9 cellular contexts compared by ENCODE assay signal in the genomic region with DNA sequence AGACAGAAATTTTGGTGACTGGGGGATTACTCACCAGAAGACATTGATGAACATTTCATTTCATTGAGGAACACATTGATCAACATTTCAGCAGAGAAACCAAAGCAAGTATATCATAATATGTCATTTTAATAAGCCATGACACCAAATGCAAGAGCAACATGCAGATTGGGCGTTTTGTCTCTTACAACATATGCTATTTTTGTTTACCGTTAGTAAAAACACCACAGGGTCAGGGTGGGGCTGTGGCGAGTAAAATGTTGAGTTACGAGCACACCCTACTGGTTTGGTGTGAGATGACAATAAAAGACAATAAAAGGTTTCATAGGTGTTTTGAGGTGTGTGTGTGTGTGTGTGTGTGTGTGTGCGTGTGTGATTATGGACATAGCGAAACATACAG.
DNase-seq lines count a peak whose midpoint lies in the region; ATAC-seq and TF ChIP-seq lines count a peak whose summit lies in the region.
"Had no signal": no experiment of that assay in that cellular context is flagged by ENCODE, and none has a peak within 500 bp of the region (broad histone marks: within the 10 kb centered on the region; RNA-seq: fewer than 3 reads in every experiment).

No MANE protein-coding gene starts in this region.

- no peak for TF ChIP-seq POLR2A in NB4 (IDR thresholded peaks at IDR 0.05; ENCODE audit: extremely low read depth, insufficient read length)
- no peak for TF ChIP-seq POLR2A in thyroid gland (IDR thresholded peaks at IDR 0.05)

- no peaks in the 10 kb centered on the region for H3K27me3 Mint-ChIP-seq in endothelial cell (ENCODE audit: unreplicated experiment)

- TF ChIP-seq CTCF in NB4 (IDR thresholded peaks at IDR 0.05; ENCODE audit: low read depth, low read length) = peak; percentile 39
- TF ChIP-seq CTCF in endothelial cell (IDR thresholded peaks at IDR 0.05; ENCODE audit: unreplicated experiment) = peak; percentile 55
- peak in 4 of 6 experiments; percentile 36 to 64 (median 49) for TF ChIP-seq CTCF in thyroid gland (IDR thresholded peaks at IDR 0.05)

- H3K4me1 ChIP-seq in thyroid gland = no peaks in the 10 kb centered on the region

- H3K36me3 ChIP-seq in thyroid gland = no peaks in the 10 kb centered on the region
- H3K36me3 ChIP-seq: gastrocnemius medialis had no signal

- no peaks in the 10 kb centered on the region for H3K36me3 Mint-ChIP-seq in endothelial cell (ENCODE audit: low read depth, unreplicated experiment)

- no peak for ATAC-seq in GM19023 (IDR thresholded peaks at IDR 0.05; ENCODE audit: unreplicated experiment)

- H3K27ac Mint-ChIP-seq in endothelial cell (ENCODE audit: unreplicated experiment) = no peak overlapping the region

- WGBS in thyroid gland, 2 donors = 50 to 51% methylated on average over 6 of the region's 6 CpGs

- no peaks in the 10 kb centered on the region for H3K9me3 Mint-ChIP-seq in endothelial cell (ENCODE audit: unreplicated experiment)

- H3K4me3 ChIP-seq in NB4 (ENCODE audit: low read depth, low read length) (no peak overlapping the region), thyroid gland (replicated peaks in 1 of 3) (no peak overlapping the region)
- H3K4me3 ChIP-seq: gastrocnemius medialis had no signal

- H3K4me3 Mint-ChIP-seq in endothelial cell (ENCODE audit: unreplicated experiment) = no peak overlapping the region

- no peak overlapping the region for H3K27ac ChIP-seq in thyroid gland
- H3K27ac ChIP-seq: gastrocnemius medialis had no signal

- intact Hi-C loops in thyroid gland (cut with DNase I) = loop anchor here (5.0 kb wide), 1 partner anchor 200 kb away; no protein-coding TSS in a partner anchor

- no peaks in the 10 kb centered on the region for H3K9me3 ChIP-seq in thyroid gland
- H3K9me3 ChIP-seq: gastrocnemius medialis had no signal

- DNase-seq in SIG-M5 treated with dmso at 0.1 percent for 504 hours (lab: John Stamatoyannopoulos, UW; ENCODE audit: unreplicated experiment) = peak; percentile 1
- DNase-seq in SIG-M5 (lab: John Stamatoyannopoulos, UW) = no peak
- DNase-seq in NB4 (ENCODE audit: low read depth) = peak; percentile 41
- DNase-seq in endothelial cell (ENCODE audit: low spot score) = peak; percentile 30
- DNase-seq in thyroid gland = peak in 1 of 2 donors; percentile 1
- no peak for DNase-seq in NCI-H526 treated with DMSO at 0.1 percent for 48 hours (lab: John Stamatoyannopoulos, UW)
- DNase-seq in mucosa of gallbladder (ENCODE audit: low spot score) = no peak
- DNase-seq: gastrocnemius medialis had no signal

- H3K4me1 Mint-ChIP-seq in endothelial cell (ENCODE audit: unreplicated experiment) = no peaks in the 10 kb centered on the region

- no peaks in the 10 kb centered on the region for H3K27me3 ChIP-seq in thyroid gland
- H3K27me3 ChIP-seq: gastrocnemius medialis had no signal

Comparison
In these comparisons a context has a peak if more than half of its experiments do, and no peak if none do; other contexts are left out.
1. DNase-seq: peak in SIG-M5 treated with dmso at 0.1 percent for 504 hours (single experiment), NB4 (single experiment) and endothelial cell (single experiment); none in SIG-M5 (single experiment), NCI-H526 treated with DMSO at 0.1 percent for 48 hours (single experiment) and mucosa of gallbladder (single experiment).
2. Peak in every context shown above with its lines, with median percentiles within 50 percentile points of each other: CTCF ChIP-seq.